ENCODE assay signal across 20 cellular contexts in the genomic region with DNA sequence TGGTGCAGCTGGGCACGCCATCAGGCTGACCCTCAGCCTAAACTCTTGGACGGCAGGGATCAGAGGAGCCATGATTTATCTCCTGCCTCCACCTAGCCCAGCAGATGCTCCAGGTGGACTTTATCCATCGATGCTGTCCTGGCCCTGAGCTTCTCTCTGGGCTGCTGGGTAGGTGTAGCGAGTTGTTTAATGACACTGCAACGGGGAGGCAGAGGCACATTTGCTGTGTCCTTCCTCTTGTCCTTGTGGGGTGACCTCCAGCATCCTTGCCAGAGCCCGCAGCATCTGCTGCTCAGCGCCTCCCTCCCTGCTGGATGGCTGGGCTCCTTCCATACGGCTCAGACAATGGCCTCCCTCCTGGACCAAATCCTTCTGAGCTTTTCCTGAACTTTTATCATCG.
DNase-seq lines count a peak whose midpoint lies in the region; ATAC-seq and TF ChIP-seq lines count a peak whose summit lies in the region.
"Had no signal": no experiment of that assay in that cellular context is flagged by ENCODE, and none has a peak within 500 bp of the region (broad histone marks: within the 10 kb centered on the region; RNA-seq: fewer than 3 reads in every experiment).

No MANE protein-coding gene starts in this region.

- WGBS in heart left ventricle, 4 donors: 79 to 90% (median 83%) methylated on average over 8 to 9 of the region's 9 CpGs

- ATAC-seq in heart left ventricle (no peak), HG02678 (IDR thresholded peaks at IDR 0.05; ENCODE audit: unreplicated experiment) (no peak), foreskin keratinocyte (no peak)
- ATAC-seq: CD8-positive, alpha-beta T cell; GM23338 had no signal

- H3K36me3 ChIP-seq in heart left ventricle (no peaks in the 10 kb centered on the region), vagina (no peaks in the 10 kb centered on the region)
- H3K36me3 ChIP-seq: BLaER1, HAP-1 had no signal

- H3K4me1 ChIP-seq in heart left ventricle (no peaks in the 10 kb centered on the region), vagina (no peaks in the 10 kb centered on the region), foreskin keratinocyte (no peaks in the 10 kb centered on the region)
- H3K4me1 ChIP-seq: BLaER1, Caco-2, HAP-1 had no signal

- peak; percentile 36 for DNase-seq in cardiac septum (ENCODE audit: low spot score)
- no peak for DNase-seq in heart left ventricle
- DNase-seq in islet precursor cell: peak; percentile 21
- peak; percentile 3 for DNase-seq in mucosa of gallbladder (ENCODE audit: low spot score)
- peak; percentile 52 to 87 for DNase-seq in vagina (ENCODE audit: extremely low spot score in 2 of 2)
- DNase-seq in EL: no peak
- DNase-seq in foreskin keratinocyte: no peak
- DNase-seq: Caco-2; CD4-positive, CD25-positive, alpha-beta regulatory T cell; CD8-positive, alpha-beta T cell; DMS 273 treated with DMSO at 0.1 percent for 48 hours; DMS79; GF-D8; HFFc6 had no signal

- no peak for TF ChIP-seq POLR2A in heart left ventricle (IDR thresholded peaks at IDR 0.05)
- TF ChIP-seq POLR2A in vagina (IDR thresholded peaks at IDR 0.05): no peak

- intact Hi-C loops in cardiac septum (cut with DNase I) (no loop called here), heart left ventricle (cut with DNase I) (no loop called here), vagina (cut with DNase I) (no loop called here)

- H3K27ac ChIP-seq in heart left ventricle (no peak overlapping the region), vagina (no peak overlapping the region), foreskin keratinocyte (no peak overlapping the region)
- H3K27ac ChIP-seq: 22Rv1, BLaER1, C4-2B had no signal

- H3K9me3 ChIP-seq in heart left ventricle: peaks cover 0 to 17% (median 0%) of the 10 kb centered on the region in 12 donors
- H3K9me3 ChIP-seq in vagina: no peaks in the 10 kb centered on the region
- H3K9me3 ChIP-seq: HAP-1 had no signal

- H3K27me3 ChIP-seq in heart left ventricle (no peaks in the 10 kb centered on the region), vagina (no peaks in the 10 kb centered on the region), foreskin keratinocyte (no peaks in the 10 kb centered on the region)
- H3K27me3 ChIP-seq: BLaER1 had no signal

- TF ChIP-seq CTCF in heart left ventricle (IDR thresholded peaks at IDR 0.05) (no peak), vagina (IDR thresholded peaks at IDR 0.05) (no peak), foreskin keratinocyte (conservative IDR thresholded peaks at IDR 0.05) (no peak)

- H3K4me3 ChIP-seq in heart left ventricle: no peak overlapping the region
- H3K4me3 ChIP-seq in vagina: no peak overlapping the region
- H3K4me3 ChIP-seq: BLaER1, GM23338, HAP-1 had no signal

Comparison
In these comparisons a context has a peak if more than half of its experiments do, and no peak if none do; other contexts are left out.
1. DNase-seq: peak in cardiac septum (single experiment), islet precursor cell (single experiment), mucosa of gallbladder (single experiment) and vagina (2 of 2); none in heart left ventricle (0 of 5), EL (single experiment) and foreskin keratinocyte (0 of 2).